9 cellular contexts compared by ENCODE assay signal in the genomic region with DNA sequence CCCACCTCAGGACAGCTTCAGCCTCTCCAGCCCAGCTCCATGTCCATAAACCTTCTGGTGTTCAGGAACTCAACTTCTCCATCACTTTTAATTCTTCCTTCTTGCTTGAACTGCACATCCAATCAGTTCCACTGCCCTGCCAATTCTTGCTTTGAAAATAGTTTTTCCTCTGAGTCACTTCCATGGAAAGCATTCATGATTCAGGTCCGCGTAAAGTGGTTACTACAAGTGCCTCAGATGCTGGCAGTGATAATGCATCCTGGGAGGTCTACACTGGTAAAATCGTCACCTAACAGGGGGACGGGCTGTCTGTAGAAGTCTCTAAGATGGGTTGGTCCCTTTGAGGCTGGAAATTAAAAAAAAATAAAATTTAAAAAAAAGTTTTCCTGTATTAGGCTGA. TPM values are rescaled to one million over a fixed set of nuclear protein-coding genes. Genes with fewer than 3 reads are reported as not detected.
A peak's percentile ranks its signal among the peaks of the same experiment; 100 is the strongest.
DNase-seq lines count a peak whose midpoint lies in the region; ATAC-seq lines count a peak whose summit lies in the region.
"Had no signal": no experiment of that assay in that cellular context is flagged by ENCODE, and none has a peak within 500 bp of the region (broad histone marks: within the 10 kb centered on the region; RNA-seq: fewer than 3 reads in every experiment).

No MANE protein-coding gene starts in this region.

- peaks cover 48% of the 10 kb centered on the region for H3K4me1 Mint-ChIP-seq in activated CD8-positive, alpha-beta memory T cell treated with anti-CD3 and anti-CD28 coated beads, Interleukin-2, amount 10 ng/mL, durations not matched to agents 7 days and 5 days
- H3K4me1 Mint-ChIP-seq in T-cell = peaks cover 16 to 18% (median 18%) of the 10 kb centered on the region in 3 donors
- H3K4me1 Mint-ChIP-seq in stimulated activated effector memory CD8-positive, alpha-beta T cell treated with anti-CD3 and anti-CD28 coated beads, Interleukin-12 subunit alpha, Interleukin-12 subunit beta, amount 100 ng/mL, for 72 hours = peaks cover 15% of the 10 kb centered on the region

- peaks cover 7% of the 10 kb centered on the region for H3K27me3 Mint-ChIP-seq in activated CD8-positive, alpha-beta memory T cell treated with anti-CD3 and anti-CD28 coated beads, Interleukin-2, amount 10 ng/mL, durations not matched to agents 7 days and 5 days
- H3K27me3 Mint-ChIP-seq in T-cell = peaks cover 0 to 2% of the 10 kb centered on the region in 2 donors

- peak overlapping the region; percentile 54 for H3K4me3 Mint-ChIP-seq in activated CD8-positive, alpha-beta memory T cell treated with anti-CD3 and anti-CD28 coated beads, Interleukin-2, amount 10 ng/mL, durations not matched to agents 7 days and 5 days
- H3K4me3 Mint-ChIP-seq in T-cell = peak overlapping the region; percentile 43 to 77 (median 52)
- peak overlapping the region; percentile 49 for H3K4me3 Mint-ChIP-seq in stimulated activated effector memory CD8-positive, alpha-beta T cell treated with anti-CD3 and anti-CD28 coated beads, Interleukin-12 subunit alpha, Interleukin-12 subunit beta, amount 100 ng/mL, for 72 hours

- H3K36me3 Mint-ChIP-seq in activated CD8-positive, alpha-beta memory T cell treated with anti-CD3 and anti-CD28 coated beads, Interleukin-2, amount 10 ng/mL, durations not matched to agents 7 days and 5 days = peaks cover 16% of the 10 kb centered on the region
- no peaks in the 10 kb centered on the region for H3K36me3 Mint-ChIP-seq in T-cell
- no peaks in the 10 kb centered on the region for H3K36me3 Mint-ChIP-seq in stimulated activated effector memory CD8-positive, alpha-beta T cell treated with anti-CD3 and anti-CD28 coated beads, Interleukin-12 subunit alpha, Interleukin-12 subunit beta, amount 100 ng/mL, for 72 hours

- DNase-seq in activated CD8-positive, alpha-beta memory T cell treated with anti-CD3 and anti-CD28 coated beads, Interleukin-2, amount 10 ng/mL, durations not matched to agents 7 days and 5 days = no peak
- no peak for DNase-seq in activated CD8-positive, alpha-beta memory T cell treated with anti-CD3 and anti-CD28 coated beads, Interleukin-2, amount 50 U/mL, for 4 hours
- DNase-seq in T-cell (no peak), GDM1 (lab: John Stamatoyannopoulos, UW) (no peak)
- DNase-seq in stimulated activated effector memory CD8-positive, alpha-beta T cell treated with anti-CD3 and anti-CD28 coated beads, Interleukin-12 subunit alpha, Interleukin-12 subunit beta, amount 100 ng/mL, for 72 hours (ENCODE audit: low spot score in 2 of 2) = no peak

- no peak for ATAC-seq in activated CD8-positive, alpha-beta memory T cell treated with anti-CD3 and anti-CD28 coated beads, Interleukin-2, amount 10 ng/mL, durations not matched to agents 7 days and 5 days
- ATAC-seq in T-cell (replicated peaks in 1 of 4) (no peak), esophagus mucosa (peak; percentile 26), GM19023 (IDR thresholded peaks at IDR 0.05; ENCODE audit: unreplicated experiment) (no peak), GM19397 (IDR thresholded peaks at IDR 0.05; ENCODE audit: unreplicated experiment) (no peak)
- ATAC-seq in stimulated activated effector memory CD8-positive, alpha-beta T cell treated with anti-CD3 and anti-CD28 coated beads, Interleukin-12 subunit alpha, Interleukin-12 subunit beta, amount 100 ng/mL, for 72 hours = peak; percentile 33

- peak overlapping the region; percentile 93 for H3K27ac Mint-ChIP-seq in activated CD8-positive, alpha-beta memory T cell treated with anti-CD3 and anti-CD28 coated beads, Interleukin-2, amount 10 ng/mL, durations not matched to agents 7 days and 5 days
- peak overlapping the region; percentile 29 to 88 for H3K27ac Mint-ChIP-seq in T-cell
- peak overlapping the region; percentile 51 for H3K27ac Mint-ChIP-seq in stimulated activated effector memory CD8-positive, alpha-beta T cell treated with anti-CD3 and anti-CD28 coated beads, Interleukin-12 subunit alpha, Interleukin-12 subunit beta, amount 100 ng/mL, for 72 hours

- POLR2A ChIA-PET in T-cell (lab: Charles Lee) = no interaction called here

- peaks cover 6% of the 10 kb centered on the region for H3K9me3 Mint-ChIP-seq in activated CD8-positive, alpha-beta memory T cell treated with anti-CD3 and anti-CD28 coated beads, Interleukin-2, amount 10 ng/mL, durations not matched to agents 7 days and 5 days (ENCODE audit: low read depth)
- no peaks in the 10 kb centered on the region for H3K9me3 Mint-ChIP-seq in T-cell
- no peaks in the 10 kb centered on the region for H3K9me3 Mint-ChIP-seq in stimulated activated effector memory CD8-positive, alpha-beta T cell treated with anti-CD3 and anti-CD28 coated beads, Interleukin-12 subunit alpha, Interleukin-12 subunit beta, amount 100 ng/mL, for 72 hours

- CTCF ChIA-PET in activated CD8-positive, alpha-beta memory T cell treated with anti-CD3 and anti-CD28 coated beads, Interleukin-2, amount 10 ng/mL, durations not matched to agents 7 days and 5 days (lab: Charles Lee) = interaction anchor here (1.7 kb wide), 1 partner anchor 9 kb away, joined by 5 read pairs; no protein-coding TSS in a partner anchor
- CTCF ChIA-PET in T-cell (lab: Charles Lee) = no interaction called here

RNA-seq across cellular contexts. Expression of a gene that starts 25.9 kb away (rescaled TPM):
- total RNA-seq in activated CD8-positive, alpha-beta memory T cell treated with anti-CD3 and anti-CD28 coated beads, Interleukin-2, amount 10 ng/mL, durations not matched to agents 7 days and 5 days = 10 to 100 TPM in 1 of 2 experiments, 1 to 10 TPM in 1; 6.5 to 13.6 TPM
- total RNA-seq in T-cell (1 to 10 TPM; 5.2 to 8.2 (median 5.8) TPM), esophagus mucosa (7.5 TPM)

RNA-seq across cellular contexts. Expression of a gene that starts 27.9 kb away (rescaled TPM):
- total RNA-seq in activated CD8-positive, alpha-beta memory T cell treated with anti-CD3 and anti-CD28 coated beads, Interleukin-2, amount 10 ng/mL, durations not matched to agents 7 days and 5 days = under 1 TPM in 1 of 2 experiments, not detected in 1; 0.47 TPM
- under 1 TPM; 0.10 to 0.98 (median 0.46) TPM for total RNA-seq in T-cell
- 0.60 TPM for total RNA-seq in esophagus mucosa
- total RNA-seq: SK-MEL-5 had no signal

Comparison
In these comparisons a context has a peak if more than half of its experiments do, and no peak if none do; other contexts are left out.
1. ATAC-seq: peak in esophagus mucosa (single experiment) and stimulated activated effector memory CD8-positive, alpha-beta T cell treated with anti-CD3 and anti-CD28 coated beads, Interleukin-12 subunit alpha, Interleukin-12 subunit beta, amount 100 ng/mL, for 72 hours (single experiment); none in activated CD8-positive, alpha-beta memory T cell treated with anti-CD3 and anti-CD28 coated beads, Interleukin-2, amount 10 ng/mL, durations not matched to agents 7 days and 5 days (single experiment), T-cell (0 of 4), GM19023 (single experiment) and GM19397 (single experiment).
2. Peak in every context shown above with its lines, with median percentiles within 50 percentile points of each other: H3K27ac Mint-ChIP-seq and H3K4me3 Mint-ChIP-seq.